ENCODE assay signal across 8 cellular contexts in the genomic region with DNA sequence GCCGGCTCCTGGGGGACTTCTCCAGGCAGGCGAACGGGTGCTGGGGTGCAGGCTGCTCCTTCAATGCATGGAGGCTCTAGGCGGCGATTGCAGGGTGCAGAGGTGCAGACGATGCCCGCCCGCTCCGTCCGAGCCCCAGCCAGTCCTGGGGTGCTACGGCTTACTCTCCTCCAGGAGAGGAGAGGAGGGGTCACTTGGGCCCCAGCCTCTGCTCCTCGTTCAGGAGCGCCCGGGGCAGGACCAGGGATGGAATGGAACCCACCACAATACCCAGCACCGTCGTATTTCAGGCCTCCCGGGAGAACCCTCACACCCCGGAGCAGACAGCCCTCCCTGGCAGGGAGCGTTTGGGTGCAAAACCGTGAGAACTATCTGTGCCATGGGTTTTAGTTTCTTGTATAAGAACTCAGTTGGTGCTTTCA. TPM values are rescaled to one million over a fixed set of nuclear protein-coding genes. Genes with fewer than 3 reads are reported as not detected.
DNase-seq lines count a peak whose midpoint lies in the region; ATAC-seq, FAIRE-seq and TF ChIP-seq lines count a peak whose summit lies in the region.

No MANE protein-coding gene starts in this region.

- H3K4me3 ChIP-seq in HL-60 (replicated peaks; ENCODE audit: insufficient read depth, low read length) = peak overlapping the region; percentile 92
- peak overlapping the region; percentile 93 for H3K4me3 ChIP-seq in K562

- FAIRE-seq in K562 (lab: Jason Lieb, UNC) = no peak

- H3K9me3 ChIP-seq in K562 (replicated peaks; ENCODE audit: control insufficient read depth, insufficient read depth, low read depth, low read length) = no peaks in the 10 kb centered on the region

- no TSS peak for BruUV-seq in K562 (replicated peaks; lab: Mats Ljungman, UMichigan)

- peak overlapping the region; percentile 72 to 97 for H3K9ac ChIP-seq in K562 (ENCODE audit: insufficient read depth in 1 of 2, low read depth in 2 of 2, low read length in 2 of 2)

- TF ChIP-seq CTCF in HL-60 (IDR thresholded peaks at IDR 0.05; ENCODE audit: insufficient read depth, low read length) (no peak), K562 (IDR thresholded peaks at IDR 0.05 in 2 of 3, conservative IDR thresholded peaks at IDR 0.05 in 1 of 3; ENCODE audit: insufficient read depth in 2 of 3, low read depth in 1 of 3, low read length in 3 of 3) (no peak)

- H4K20me1 ChIP-seq in K562 (replicated peaks; ENCODE audit: control insufficient read depth, insufficient read depth, low read length) = 0 out of 2 replicates have a peak, but pooled peaks cover 3% of the 10 kb centered on the region

- H3K4me2 ChIP-seq in K562 (ENCODE audit: insufficient read depth, low read length) = peak overlapping the region; percentile 80

- peak; percentile 25 for DNase-seq in activated CD4-positive, alpha-beta T cell treated with anti-CD3 and anti-CD28 coated beads for 36 hours
- DNase-seq in activated CD4-positive, alpha-beta T cell treated with anti-CD3 and anti-CD28 coated beads for 4 hours = no peak
- DNase-seq in HL-60 (ENCODE audit: low read depth in 1 of 2, low spot score in 1 of 2) = no peak
- peak in 1 of 4 experiments; percentile 15 for DNase-seq in K562 (ENCODE audit: extremely low read depth in 1 of 4, low spot score in 3 of 4)
- DNase-seq in left kidney (ENCODE audit: low read depth, low spot score) = peak; percentile 41
- no peak for DNase-seq in activated effector memory CD4-positive, alpha-beta T cell treated with Interleukin-2 at 50 U/mL for 16 hours
- DNase-seq in NCI-H1694 treated with DMSO at 0.1 percent for 48 hours (lab: John Stamatoyannopoulos, UW) = no peak

- H3K27me3 Mint-ChIP-seq in activated CD4-positive, alpha-beta T cell treated with anti-CD3 and anti-CD28 coated beads for 36 hours = no peaks in the 10 kb centered on the region

- H3K4me1 ChIP-seq in K562 (replicated peaks in 1 of 2; ENCODE audit: control insufficient read depth in 2 of 2, insufficient read depth in 2 of 2, low read length in 2 of 2) = peaks cover 7 to 18% of the 10 kb centered on the region in 2 experiments; a peak in 4 of 5 replicates

- CTCF ChIA-PET in activated CD4-positive, alpha-beta T cell treated with anti-CD3 and anti-CD28 coated beads for 36 hours (lab: Charles Lee) = no interaction called here
- CTCF ChIA-PET in K562 (lab: Yijun Ruan, JAX; ENCODE audit: low intra/inter-chr PET ratio) = no interaction called here

- H3K27ac ChIP-seq in HL-60 (replicated peaks) (peak overlapping the region; percentile 55), K562 (ENCODE audit: extremely low read depth, low read depth, low read length) (peak overlapping the region; percentile 23; the same call in 2 of the 3 replicates), temporal lobe (ENCODE audit: low read depth, low read length) (peak overlapping the region; percentile 14)

- POLR2A ChIA-PET in activated CD4-positive, alpha-beta T cell treated with anti-CD3 and anti-CD28 coated beads for 36 hours (lab: Charles Lee) = interaction anchor here (1.0 to 1.5 kb wide), 2 partner anchors 30 to 33 kb away, joined by 3 to 4 read pairs; no protein-coding TSS in a partner anchor
- POLR2A ChIA-PET in K562 (lab: Yijun Ruan, JAX) = no interaction called here

- H3K79me2 ChIP-seq in K562 (ENCODE audit: control insufficient read depth, insufficient read depth, low read length) = peaks cover 20% of the 10 kb centered on the region

- H3K36me3 Mint-ChIP-seq in activated CD4-positive, alpha-beta T cell treated with anti-CD3 and anti-CD28 coated beads for 36 hours (ENCODE audit: low read depth) = peaks cover 7% of the 10 kb centered on the region

- H3K9me3 Mint-ChIP-seq in activated CD4-positive, alpha-beta T cell treated with anti-CD3 and anti-CD28 coated beads for 36 hours (ENCODE audit: low read depth) = no peaks in the 10 kb centered on the region

- no peak; the same call in 1 of the 2 replicates for TF ChIP-seq POLR2A in K562 (conservative IDR thresholded peaks at IDR 0.05)

- TF ChIP-seq EP300 in K562 (IDR thresholded peaks at IDR 0.05; ENCODE audit: low read length) = no peak

- H3K4me3 Mint-ChIP-seq in activated CD4-positive, alpha-beta T cell treated with anti-CD3 and anti-CD28 coated beads for 36 hours = peak overlapping the region; percentile 83

- whole genome bisulfite sequencing in K562 (ENCODE audit: insufficient coverage, low coverage, missing lambda C conversion rate) = 0% methylated on average over 14 of the region's 20 CpGs

- peaks cover 40% of the 10 kb centered on the region for H3K4me1 Mint-ChIP-seq in activated CD4-positive, alpha-beta T cell treated with anti-CD3 and anti-CD28 coated beads for 36 hours

- no peaks in the 10 kb centered on the region for H3K27me3 ChIP-seq in HL-60 (ENCODE audit: insufficient read depth, poor library complexity, severe bottlenecking)
- H3K27me3 ChIP-seq in K562 (ENCODE audit: control insufficient read depth in 2 of 2, insufficient read depth in 2 of 2, low read length in 2 of 2) = no peaks in the 10 kb centered on the region

- peak; percentile 22 for ATAC-seq in activated CD4-positive, alpha-beta T cell treated with anti-CD3 and anti-CD28 coated beads for 36 hours
- ATAC-seq in K562 = peak; percentile 67

- in situ Hi-C loops in K562 (cut with MboI) = no loop called here

- intact Hi-C loops in activated CD4-positive, alpha-beta T cell treated with anti-CD3 and anti-CD28 coated beads for 36 hours (cut with DNase I, micrococcal nuclease) = loop anchor here in 1 of 2 experiments (1.0 to 2.0 kb wide), 5 partner anchors 93 to 435 kb away; partner anchors contain the start of genes EVI5L, MCOLN1, PET100 and PEX11G
- intact Hi-C loops in K562 (cut with micrococcal nuclease) = no loop called here

- H3K36me3 ChIP-seq in K562 (ENCODE audit: control insufficient read depth, insufficient read depth, low read length) = no peaks in the 10 kb centered on the region

- no peaks in the 10 kb centered on the region for H3K9me1 ChIP-seq in K562 (ENCODE audit: control insufficient read depth, insufficient read depth, low read length)

- H2AFZ ChIP-seq in K562 (ENCODE audit: low read depth, low read length) = peak overlapping the region; percentile 71

- peak overlapping the region; percentile 89 for H3K27ac Mint-ChIP-seq in activated CD4-positive, alpha-beta T cell treated with anti-CD3 and anti-CD28 coated beads for 36 hours

- no peak for TF ChIP-seq RAD21 in K562 (CRISPR knock-in tag; conservative IDR thresholded peaks at IDR 0.05 in 1 of 2, IDR thresholded peaks at IDR 0.05 in 1 of 2)

TF ChIP-seq in K562, 482 proteins besides CTCF, POLR2A, EP300 and RAD21 (continues in another document):
- TF ChIP-seq SAP30 (IDR thresholded peaks at IDR 0.05; ENCODE audit: borderline replicate concordance, insufficient read depth, low read depth, low read length, poor library complexity, severe bottlenecking) (peak; percentile 50), CHD1 (IDR thresholded peaks at IDR 0.05; ENCODE audit: low read length) (peak; percentile 60), ZHX1 (conservative IDR thresholded peaks at IDR 0.05; ENCODE audit: low read length) (no peak), POU5F1 (IDR thresholded peaks at IDR 0.05; ENCODE audit: borderline replicate concordance, low read depth, low read length, partially characterized antibody) (no peak), FIP1L1 (IDR thresholded peaks at IDR 0.05; ENCODE audit: low read depth, low read length, poor library complexity, severe bottlenecking) (peak; percentile 2), RBBP5 (IDR thresholded peaks at IDR 0.05; ENCODE audit: borderline replicate concordance, insufficient read depth, low read length, poor library complexity, severe bottlenecking) (peak; percentile 73), RBFOX2 (IDR thresholded peaks at IDR 0.05; ENCODE audit: low read depth, low read length) (peak; percentile 28)

RNA-seq across cellular contexts. Expression of gene ARHGEF18, which starts 46.6 kb away (rescaled TPM):
- total RNA-seq in activated CD4-positive, alpha-beta T cell treated with anti-CD3 and anti-CD28 coated beads for 36 hours = 10 to 100 TPM; 36.6 to 39.3 TPM
- total RNA-seq in K562 (2011; cell fraction: chromatin; rRNA removed; ENCODE audit: low replicate concordance) = 9.6 and 25.5 TPM in 2 replicates
- total RNA-seq in K562 (2011; cell fraction: nucleolus; rRNA removed) = 16.8 and 21.5 TPM in 2 replicates
- total RNA-seq in K562 (2011; cell fraction: nucleoplasm; rRNA removed) = 11.7 and 12.4 TPM in 2 replicates
- total RNA-seq in K562 (2014; rRNA removed) (11.4 and 13.8 TPM in 2 replicates), K562 (2014; rRNA removed; fragmentation: Illumina TruSeq; extraction: Trizol) (0.91 and 2.6 TPM in 2 replicates), K562 (2015; rRNA removed; fragmentation: Illumina TruSeq; extraction: Trizol) (6.8 and 7.7 TPM in 2 replicates), K562 (2021) (14.9 and 16.5 TPM in 2 replicates), temporal lobe (23.8 TPM)
- polyA plus RNA-seq in K562 (2011; rRNA removed) (2.8 and 4.0 TPM in 2 replicates), K562 (2014; fragmentation: Illumina TruSeq; extraction: Trizol) (4.5 and 5.7 TPM in 2 replicates), K562 (2014; fragmentation: Nextera tagmentation; extraction: Ambion mirVana) (under 1 TPM; 0.04 to 0.20 TPM), K562 (2014; rRNA removed) (6.8 TPM in 2 replicates)
- 4.3 and 7.7 TPM in 2 replicates for polyA plus RNA-seq in K562 (2011; cell fraction: cytosol; rRNA removed)
- polyA plus RNA-seq in K562 (2011; cell fraction: nucleus; rRNA removed) = 9.9 and 16.4 TPM in 2 replicates
- polyA plus RNA-seq in K562 (2012) = 9.8 and 15.1 TPM in 2 replicates
- polyA minus RNA-seq in K562 (2011; rRNA and poly(A)+ RNA removed) = 4.0 and 5.1 TPM in 2 replicates
- polyA minus RNA-seq in K562 (2011; cell fraction: cytosol; rRNA and poly(A)+ RNA removed) = 9.3 and 10.7 TPM in 2 replicates
- 5.1 and 9.9 TPM in 2 replicates for polyA minus RNA-seq in K562 (2011; cell fraction: nucleus; rRNA and poly(A)+ RNA removed)

Comparison
In these comparisons a context has a peak if more than half of its experiments do, and no peak if none do; other contexts are left out.
1. DNase-seq: peak in activated CD4-positive, alpha-beta T cell treated with anti-CD3 and anti-CD28 coated beads for 36 hours (single experiment) and left kidney (single experiment); none in activated CD4-positive, alpha-beta T cell treated with anti-CD3 and anti-CD28 coated beads for 4 hours (0 of 2), HL-60 (0 of 2), activated effector memory CD4-positive, alpha-beta T cell treated with Interleukin-2 at 50 U/mL for 16 hours (single experiment) and NCI-H1694 treated with DMSO at 0.1 percent for 48 hours (single experiment).
2. Peak in every context shown above with its lines, with median percentiles within 50 percentile points of each other: H3K27ac ChIP-seq.